Comparison of ENCODE assay signal across 9 cellular contexts in the genomic region with DNA sequence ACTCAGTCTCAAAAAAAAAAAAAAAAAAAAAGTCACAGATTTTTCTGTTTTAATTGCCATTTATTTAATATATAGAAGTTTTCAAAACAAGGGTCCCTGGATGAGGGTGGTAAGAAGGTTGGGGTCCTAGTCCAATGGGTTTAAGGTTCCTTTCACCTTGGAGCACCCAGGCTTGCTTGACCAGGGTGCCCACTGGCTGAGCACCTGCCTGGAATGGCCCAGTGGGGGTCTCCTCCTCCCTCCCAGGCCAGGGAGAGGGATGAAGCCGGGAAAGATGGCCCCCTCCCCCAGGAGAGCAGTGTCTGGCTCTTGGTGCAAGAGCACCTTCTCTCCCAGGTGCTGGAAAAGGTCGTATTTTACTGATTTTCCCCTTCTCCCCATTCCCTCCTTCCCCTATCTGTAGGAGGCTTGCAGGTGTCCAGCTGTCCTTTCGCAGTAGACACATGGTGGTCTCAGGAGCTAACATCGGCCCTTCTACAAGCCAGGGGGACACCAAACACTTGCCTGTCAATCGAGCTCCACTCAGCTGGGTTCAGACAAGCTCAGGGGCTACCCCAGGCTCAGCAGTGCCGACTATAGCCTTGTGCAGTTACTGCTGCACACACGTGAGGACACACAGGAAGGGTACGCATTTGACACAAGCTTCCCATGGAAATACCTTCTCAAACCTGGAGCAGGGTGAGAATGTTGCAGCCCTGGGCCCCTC.
DNase-seq lines count a peak whose midpoint lies in the region; ATAC-seq and TF ChIP-seq lines count a peak whose summit lies in the region.
"Had no signal": no experiment of that assay in that cellular context is flagged by ENCODE, and none has a peak within 500 bp of the region (broad histone marks: within the 10 kb centered on the region; RNA-seq: fewer than 3 reads in every experiment).

No MANE protein-coding gene starts in this region.

- H3K36me3 ChIP-seq in GM06990 (ENCODE audit: control insufficient read depth, insufficient read depth, low read length) (no peaks in the 10 kb centered on the region), prostate gland (no peaks in the 10 kb centered on the region)
- H3K36me3 ChIP-seq: cardiac muscle cell had no signal

- no peak for ATAC-seq in HG03354 (IDR thresholded peaks at IDR 0.05; ENCODE audit: poor library complexity, severe bottlenecking, unreplicated experiment)

- intact Hi-C loops in prostate gland (cut with DNase I): loop anchor here (2.0 to 10.0 kb wide), 2 partner anchors 150 to 220 kb away; no protein-coding TSS in a partner anchor

- no peak for TF ChIP-seq POLR2A in NB4 (IDR thresholded peaks at IDR 0.05; ENCODE audit: extremely low read depth, insufficient read length)
- no peak for TF ChIP-seq POLR2A in prostate gland (IDR thresholded peaks at IDR 0.05)

- H3K27ac ChIP-seq in coronary artery (peak overlapping the region; percentile 76 to 94), prostate gland (peak overlapping the region; percentile 0 to 87)
- H3K27ac ChIP-seq: cardiac muscle cell had no signal

- H3K4me3 ChIP-seq in GM06990 (replicated peaks; ENCODE audit: low read depth, low read length) (no peak overlapping the region), NB4 (ENCODE audit: low read depth, low read length) (no peak overlapping the region), coronary artery (no peak overlapping the region), prostate gland (no peak overlapping the region)
- H3K4me3 ChIP-seq: cardiac muscle cell had no signal

- peak; percentile 25 for TF ChIP-seq CTCF in GM06990 (IDR thresholded peaks at IDR 0.05; ENCODE audit: insufficient read depth, low read length, poor library complexity, severe bottlenecking)
- TF ChIP-seq CTCF in NB4 (IDR thresholded peaks at IDR 0.05; ENCODE audit: low read depth, low read length): peak; percentile 17
- no peak for TF ChIP-seq CTCF in coronary artery (IDR thresholded peaks at IDR 0.05)
- no peak for TF ChIP-seq CTCF in prostate gland (IDR thresholded peaks at IDR 0.05)

- H3K9me3 ChIP-seq in prostate gland: no peaks in the 10 kb centered on the region

- WGBS in prostate gland: 86% methylated on average over 8 of the region's 8 CpGs

- H3K27me3 ChIP-seq in GM06990 (replicated peaks; ENCODE audit: control insufficient read depth, insufficient read depth, low read length) (no peaks in the 10 kb centered on the region), prostate gland (replicated peaks; ENCODE audit: insufficient read depth) (no peaks in the 10 kb centered on the region)
- H3K27me3 ChIP-seq: cardiac muscle cell had no signal

- peaks cover 16% of the 10 kb centered on the region for H3K4me1 ChIP-seq in prostate gland (replicated peaks)

- DNase-seq in GM06990 (ENCODE audit: extremely low read depth, insufficient read length) (no peak), NB4 (ENCODE audit: low read depth) (no peak), coronary artery (ENCODE audit: low spot score) (no peak), prostate gland (ENCODE audit: low spot score) (no peak), NCI-H510A treated with DMSO at 0.1 percent for 48 hours (lab: John Stamatoyannopoulos, UW) (no peak), NCI-H2081 (lab: John Stamatoyannopoulos, UW) (no peak), NCI-H1417 (lab: John Stamatoyannopoulos, UW) (no peak)

Comparison
In these comparisons a context has a peak if more than half of its experiments do, and no peak if none do; other contexts are left out.
1. CTCF ChIP-seq: peak in GM06990 (single experiment) and NB4 (single experiment); none in coronary artery (single experiment) and prostate gland (0 of 4).